Comparison of ENCODE assay signal across 20 cellular contexts in genomic region chr12:17342381-17342961, GRCh38.
DNase-seq lines count a peak whose midpoint lies in the region; TF ChIP-seq lines count a peak whose summit lies in the region.
"Had no signal": no experiment of that assay in that cellular context is flagged by ENCODE, and none has a peak within 500 bp of the region (broad histone marks: within the 10 kb centered on the region; RNA-seq: fewer than 3 reads in every experiment).

No MANE protein-coding gene starts in this region.

- intact Hi-C loops in A673 (cut with micrococcal nuclease; ENCODE audit: unreplicated experiment): no loop called here

- peak overlapping the region; percentile 59 for H3K27ac Mint-ChIP-seq in nephron progenitor cell
- H3K27ac Mint-ChIP-seq: B cell, CD14-positive monocyte had no signal

- no peaks in the 10 kb centered on the region for H3K27me3 ChIP-seq in A673 (replicated peaks; ENCODE audit: insufficient read depth, low read depth, low read length, poor library complexity)
- H3K27me3 ChIP-seq: Peyer's patch, SJCRH30 had no signal

- BruUV-seq in A673 (replicated peaks; lab: Mats Ljungman, UMichigan): no TSS peak

- H3K36me3 Mint-ChIP-seq in nephron progenitor cell (ENCODE audit: low read depth): no peaks in the 10 kb centered on the region
- H3K36me3 Mint-ChIP-seq: CD14-positive monocyte had no signal

- H3K27ac ChIP-seq in A673 (ENCODE audit: low read depth, low read length, poor library complexity, severe bottlenecking) (no peak overlapping the region), RWPE1 (no peak overlapping the region)
- H3K27ac ChIP-seq: Peyer's patch, SJCRH30 had no signal

- H3K27me3 Mint-ChIP-seq in nephron progenitor cell (ENCODE audit: low read depth, poor library complexity): no peaks in the 10 kb centered on the region
- H3K27me3 Mint-ChIP-seq: B cell had no signal

- CTCF ChIA-PET in A673 (lab: Charles Lee) (no interaction called here), RWPE1 (lab: Yijun Ruan, JAX) (no interaction called here)

- POLR2A ChIA-PET in A673 (lab: Charles Lee; ENCODE audit: low non-redundant PET): interaction anchor here (0.6 kb wide), 1 partner anchor 325 kb away, joined by 3 read pairs; no protein-coding TSS in a partner anchor
- POLR2A ChIA-PET in RWPE1 (lab: Yijun Ruan, JAX; ENCODE audit: low non-redundant PET): no interaction called here

- TF ChIP-seq CTCF in A673 (conservative IDR thresholded peaks at IDR 0.05; ENCODE audit: low read depth, low read length) (no peak), nephron progenitor cell (IDR thresholded peaks at IDR 0.05) (no peak), RWPE1 (conservative IDR thresholded peaks at IDR 0.05; ENCODE audit: low read depth) (no peak)

- peaks cover 8% of the 10 kb centered on the region for H3K9me3 ChIP-seq in A673 (ENCODE audit: low read depth, low read length, poor library complexity, severe bottlenecking)
- H3K9me3 ChIP-seq: Peyer's patch, SJCRH30 had no signal

- peaks cover 5% of the 10 kb centered on the region for H3K4me1 ChIP-seq in A673 (ENCODE audit: insufficient read depth, low read length, poor library complexity, severe bottlenecking)
- H3K4me1 ChIP-seq: Peyer's patch, SJCRH30 had no signal

- H3K4me3 Mint-ChIP-seq in nephron progenitor cell: no peak overlapping the region
- H3K4me3 Mint-ChIP-seq: B cell, CD14-positive monocyte had no signal

- H3K36me3 ChIP-seq in A673 (ENCODE audit: insufficient read depth, low read length, poor library complexity, severe bottlenecking): no peaks in the 10 kb centered on the region
- H3K36me3 ChIP-seq: Peyer's patch, SJCRH30 had no signal

- peaks cover 6% of the 10 kb centered on the region for H3K4me1 Mint-ChIP-seq in nephron progenitor cell
- H3K4me1 Mint-ChIP-seq: B cell, CD14-positive monocyte had no signal

- H3K4me3 ChIP-seq in A673 (ENCODE audit: low read depth, low read length, poor library complexity, severe bottlenecking): no peak overlapping the region
- H3K4me3 ChIP-seq: Peyer's patch, SJCRH30 had no signal

- in situ Hi-C loops in G401 (cut with HindIII; ENCODE audit: low sequenced_read_pairs): no loop called here

- H3K9me3 Mint-ChIP-seq in nephron progenitor cell: peaks cover 3% of the 10 kb centered on the region

- DNase-seq in A673 (ENCODE audit: low spot score) (peak; percentile 73), NCI-H82 (lab: John Stamatoyannopoulos, UW) (peak; percentile 82), ecto neural progenitor cell (ENCODE audit: low spot score) (peak; percentile 51), nephron progenitor cell (no peak), amygdala (lab: John Stamatoyannopoulos, UW) (no peak), G401 (ENCODE audit: low spot score) (no peak), RWPE1 (ENCODE audit: low spot score) (no peak), NCI-H146 treated with DMSO at 0.1 percent for 48 hours (lab: John Stamatoyannopoulos, UW; ENCODE audit: unreplicated experiment) (no peak)
- DNase-seq: DMS79 treated with DMSO at 0.1 percent for 48 hours, GOT3, Kasumi-1, NCI-H1417, NCI-H187 treated with DMSO at 0.1 percent for 48 hours, NCI-H2107, NCI-H446 treated with DMSO at 0.1 percent for 48 hours, NCI-H69, Peyer's patch, SJCRH30 had no signal

Comparison
In these comparisons a context has a peak if more than half of its experiments do, and no peak if none do; other contexts are left out.
1. DNase-seq: peak in A673 (single experiment), NCI-H82 (single experiment) and ecto neural progenitor cell (single experiment); none in nephron progenitor cell (single experiment), amygdala (0 of 56), G401 (single experiment), RWPE1 (single experiment) and NCI-H146 treated with DMSO at 0.1 percent for 48 hours (single experiment).